Comparison of ENCODE assay signal across 1 cellular context in the genomic region with DNA sequence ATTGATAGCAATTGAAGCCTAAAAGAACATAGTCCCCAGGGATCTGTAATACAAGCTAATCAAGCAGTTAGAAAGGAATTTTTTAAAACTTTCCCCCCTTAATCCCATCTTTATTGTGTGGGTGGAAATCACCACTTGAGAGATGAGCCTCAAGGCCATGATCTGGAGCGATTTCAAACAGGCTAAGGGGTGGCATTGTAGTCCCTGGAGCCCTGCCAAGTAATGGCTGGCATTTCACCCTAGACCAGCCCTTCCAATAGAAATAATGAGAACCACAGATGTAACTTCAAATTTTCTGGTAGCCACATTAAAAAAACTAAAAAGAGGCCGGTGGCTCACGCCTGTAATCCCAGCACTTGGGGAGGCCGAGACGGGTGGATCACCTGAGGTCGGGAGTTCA.
A peak's percentile ranks its signal among the peaks of the same experiment; 100 is the strongest.
TF ChIP-seq lines count a peak whose summit lies in the region.

No MANE protein-coding gene starts in this region.

TF ChIP-seq in K562, 482 proteins besides CTCF, POLR2A, EP300 and RAD21:
- TF ChIP-seq ZNF41 (CRISPR knock-in tag; conservative IDR thresholded peaks at IDR 0.05) (no peak), SMARCE1 (IDR thresholded peaks at IDR 0.05) (no peak), NFIC (IDR thresholded peaks at IDR 0.05) (peak; percentile 40; the same call in 1 of the 2 replicates)
